ENCODE assay signal across 19 cellular contexts in the genomic region with DNA sequence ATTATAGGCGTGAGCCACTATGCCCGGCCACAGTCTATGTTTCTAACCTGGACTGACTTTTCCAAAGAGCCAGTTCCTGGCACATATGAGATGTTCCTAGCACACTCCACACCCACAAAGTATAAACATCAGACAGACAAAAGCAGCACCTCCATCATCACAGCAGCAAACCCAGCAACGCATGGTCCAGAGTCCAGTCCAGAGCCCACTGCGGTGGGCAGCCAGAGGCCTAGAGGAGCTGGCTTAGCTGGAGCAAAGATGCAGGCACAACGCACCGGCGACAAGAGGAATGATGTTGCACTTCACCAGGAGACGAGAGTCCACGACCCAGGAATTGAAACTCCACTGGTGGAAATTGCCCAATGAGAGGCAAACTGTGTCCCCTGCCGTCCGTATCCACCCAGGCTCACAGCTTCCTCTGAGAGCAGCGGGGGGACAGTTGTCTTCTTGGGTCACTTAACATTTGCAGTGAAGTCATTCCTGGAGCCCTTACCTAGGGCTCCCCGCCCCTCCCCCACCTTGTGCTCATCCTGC. TPM values are rescaled to one million over a fixed set of nuclear protein-coding genes. Genes with fewer than 3 reads are reported as not detected.
DNase-seq lines count a peak whose midpoint lies in the region; ATAC-seq and TF ChIP-seq lines count a peak whose summit lies in the region.
"Had no signal": no experiment of that assay in that cellular context is flagged by ENCODE, and none has a peak within 500 bp of the region (broad histone marks: within the 10 kb centered on the region; RNA-seq: fewer than 3 reads in every experiment).

No MANE protein-coding gene starts in this region.

- no peaks in the 10 kb centered on the region for H3K9me3 ChIP-seq in SJCRH30 (replicated peaks)
- H3K9me3 ChIP-seq in iPS-18a (ENCODE audit: control insufficient read depth, low read depth, low read length), result no peaks in the 10 kb centered on the region
- no peaks in the 10 kb centered on the region for H3K9me3 ChIP-seq in neuron (ENCODE audit: low read length)
- H3K9me3 ChIP-seq in aorta (ENCODE audit: control insufficient read depth, low read length), result no peaks in the 10 kb centered on the region
- H3K9me3 ChIP-seq: sigmoid colon had no signal

- H3K27ac ChIP-seq in GM23338 (ENCODE audit: low read depth), result 0 out of 2 replicates have a peak overlapping the region, but pooled peaks have one; percentile 84
- H3K27ac ChIP-seq in SJCRH30, result peak overlapping the region; percentile 93
- no peak overlapping the region for H3K27ac ChIP-seq in iPS-18a (ENCODE audit: low read length)
- H3K27ac ChIP-seq in aorta (ENCODE audit: low read depth in 1 of 2, low read length in 2 of 2), result no peak overlapping the region

- no peaks in the 10 kb centered on the region for H4K20me1 ChIP-seq in GM23338 (replicated peaks; ENCODE audit: insufficient read depth)

- peak overlapping the region; percentile 72 for H3K4me2 ChIP-seq in GM23338

- no peaks in the 10 kb centered on the region for H3K79me2 ChIP-seq in GM23338 (replicated peaks; ENCODE audit: insufficient read depth)

- no peaks in the 10 kb centered on the region; the same call in 2 of the 3 replicates for H3K9me3 Mint-ChIP-seq in GM23338
- peaks cover 1 to 2% of the 10 kb centered on the region in 2 donors for H3K9me3 Mint-ChIP-seq in stimulated activated naive CD8-positive, alpha-beta T cell treated with anti-CD3 and anti-CD28 coated beads, Interleukin-15, amount 100 ng/mL, for 72 hours
- H3K9me3 Mint-ChIP-seq: activated B cell treated with CpG ODN at 0.5 μM for 24 hours; naive thymus-derived CD8-positive, alpha-beta T cell had no signal

- WGBS in aorta, 2 donors, result 74 to 75% methylated on average over 13 of the region's 13 CpGs

- no peak overlapping the region; the same call in 1 of the 2 replicates for H3K4me3 ChIP-seq in GM23338
- peak overlapping the region; percentile 58 for H3K4me3 ChIP-seq in SJCRH30
- H3K4me3 ChIP-seq in iPS-18a (ENCODE audit: low read length), result no peak overlapping the region
- no peak overlapping the region for H3K4me3 ChIP-seq in neuron (ENCODE audit: low read length)
- no peak overlapping the region for H3K4me3 ChIP-seq in aorta (ENCODE audit: low read length in 2 of 2)
- H3K4me3 ChIP-seq: K562, sigmoid colon had no signal

- H3K4me1 Mint-ChIP-seq in GM23338, result peaks cover 25% of the 10 kb centered on the region
- H3K4me1 Mint-ChIP-seq in stimulated activated naive CD8-positive, alpha-beta T cell treated with anti-CD3 and anti-CD28 coated beads, Interleukin-15, amount 100 ng/mL, for 72 hours, result peaks cover 18% of the 10 kb centered on the region

- DNase-seq in GM23338 (ENCODE audit: low spot score), result no peak
- DNase-seq in SJCRH30, result no peak
- no peak for DNase-seq in AG08396 (ENCODE audit: low spot score)
- DNase-seq in stimulated activated naive CD8-positive, alpha-beta T cell treated with anti-CD3 and anti-CD28 coated beads, Interleukin-15, amount 100 ng/mL, for 72 hours, result no peak
- no peak for DNase-seq in aorta
- DNase-seq: activated B cell treated with CpG ODN at 0.5 μM for 24 hours; activated CD8-positive, alpha-beta memory T cell treated with anti-CD3 and anti-CD28 coated beads for 24 hours; dermis blood vessel endothelial cell; GOT3; naive thymus-derived CD8-positive, alpha-beta T cell; NCI-H1417; NCI-H226; sigmoid colon; stimulated activated CD4-positive, alpha-beta T cell treated with anti-CD3 and anti-CD28 coated beads, Interleukin-4, amount 100 ng/mL, for 4 hours had no signal

- peaks cover 24% of the 10 kb centered on the region for H3K27me3 Mint-ChIP-seq in GM23338 (ENCODE audit: insufficient read depth, low read depth, poor library complexity)
- H3K27me3 Mint-ChIP-seq in stimulated activated naive CD8-positive, alpha-beta T cell treated with anti-CD3 and anti-CD28 coated beads, Interleukin-15, amount 100 ng/mL, for 72 hours, result peaks cover 14% of the 10 kb centered on the region

- H3K27ac Mint-ChIP-seq in GM23338, result peak overlapping the region; percentile 51
- no peak overlapping the region for H3K27ac Mint-ChIP-seq in stimulated activated naive CD8-positive, alpha-beta T cell treated with anti-CD3 and anti-CD28 coated beads, Interleukin-15, amount 100 ng/mL, for 72 hours
- H3K27ac Mint-ChIP-seq: activated B cell treated with CpG ODN at 0.5 μM for 24 hours had no signal

- H3K27me3 ChIP-seq in GM23338 (ENCODE audit: insufficient read depth) (no peaks in the 10 kb centered on the region), SJCRH30 (no peaks in the 10 kb centered on the region), iPS-18a (ENCODE audit: control insufficient read depth, insufficient read depth, low read length) (no peaks in the 10 kb centered on the region), neuron (ENCODE audit: insufficient read depth, low read length) (peaks cover 11% of the 10 kb centered on the region), aorta (ENCODE audit: control insufficient read depth in 1 of 2, insufficient read depth in 2 of 2, low read length in 1 of 2) (no peaks in the 10 kb centered on the region)
- H3K27me3 ChIP-seq: sigmoid colon had no signal

- H3K36me3 ChIP-seq in GM23338 (ENCODE audit: insufficient read depth) (no peaks in the 10 kb centered on the region), SJCRH30 (no peaks in the 10 kb centered on the region), iPS-18a (ENCODE audit: control insufficient read depth, low read depth, low read length) (no peaks in the 10 kb centered on the region), neuron (ENCODE audit: insufficient read depth, low read length) (no peaks in the 10 kb centered on the region), aorta (ENCODE audit: control insufficient read depth in 1 of 2, insufficient read depth in 2 of 2, low read length in 1 of 2) (no peaks in the 10 kb centered on the region)
- H3K36me3 ChIP-seq: sigmoid colon had no signal

- no peaks in the 10 kb centered on the region for H3K9me2 ChIP-seq in GM23338 (ENCODE audit: insufficient read depth)

- intact Hi-C loops in aorta (cut with DNase I), result no loop called here

- peaks cover 5% of the 10 kb centered on the region; the same call in 1 of the 2 replicates for H3F3A ChIP-seq in GM23338 (replicated peaks; ENCODE audit: low read depth)

- H2AFZ ChIP-seq in GM23338 (peak overlapping the region; percentile 99), neuron (ENCODE audit: low read depth, low read length) (peak overlapping the region; percentile 13)

- peak overlapping the region; percentile 29 for H3K9ac ChIP-seq in iPS-18a (ENCODE audit: low read length)

- ATAC-seq in GM23338 (no peak; the same call in 2 of the 3 replicates), HG03196 (IDR thresholded peaks at IDR 0.05; ENCODE audit: unreplicated experiment) (no peak), aorta (ENCODE audit: low FRiP score) (no peak)
- no peak for ATAC-seq in stimulated activated naive CD8-positive, alpha-beta T cell treated with anti-CD3 and anti-CD28 coated beads, Interleukin-15, amount 100 ng/mL, for 72 hours
- ATAC-seq: esophagus mucosa; K562; naive thymus-derived CD8-positive, alpha-beta T cell had no signal

- TF ChIP-seq CTCF in GM23338 (conservative IDR thresholded peaks at IDR 0.05; ENCODE audit: low read depth in 2 of 2), result no peak

- no peaks in the 10 kb centered on the region for H3K36me3 Mint-ChIP-seq in GM23338 (ENCODE audit: low read depth)

- H3K4me1 ChIP-seq in GM23338 (ENCODE audit: insufficient read depth) (peaks cover 23% of the 10 kb centered on the region), SJCRH30 (peaks cover 7% of the 10 kb centered on the region), iPS-18a (ENCODE audit: control insufficient read depth, low read depth, low read length) (peaks cover 13% of the 10 kb centered on the region), neuron (ENCODE audit: insufficient read depth, low read length) (peaks cover 8% of the 10 kb centered on the region), aorta (ENCODE audit: control insufficient read depth in 1 of 2, insufficient read depth in 2 of 2, low read length in 2 of 2) (no peaks in the 10 kb centered on the region)

- H3K4me3 Mint-ChIP-seq in GM23338, result peak overlapping the region; percentile 42
- H3K4me3 Mint-ChIP-seq in stimulated activated naive CD8-positive, alpha-beta T cell treated with anti-CD3 and anti-CD28 coated beads, Interleukin-15, amount 100 ng/mL, for 72 hours, result no peak overlapping the region
- H3K4me3 Mint-ChIP-seq: activated B cell treated with CpG ODN at 0.5 μM for 24 hours; naive thymus-derived CD8-positive, alpha-beta T cell had no signal

TF ChIP-seq in GM23338, 12 proteins besides CTCF, POLR2A, EP300 and RAD21:
- TF ChIP-seq NANOG (IDR thresholded peaks at IDR 0.05; ENCODE audit: borderline replicate concordance), result no peak

RNA-seq across cellular contexts. Expression of a gene that starts 36.6 kb away (rescaled TPM):
- 18.6 and 19.9 TPM in 2 replicates for total RNA-seq in GM23338 (2014; rRNA removed; shearing (Covaris generic))
- polyA plus RNA-seq in GM23338 (2016; fragmentation: Nextera tagmentation; extraction: Ambion mirVana) (3.5 and 4.1 TPM in 2 replicates), aorta (10 to 100 TPM; 14.1 to 27.2 TPM)
- 15.4 and 18.6 TPM in 2 replicates for total RNA-seq in SJCRH30 (2014; rRNA removed; shearing (Covaris generic))
- 10 to 100 TPM; 25.8 to 31.8 TPM for total RNA-seq in aorta

RNA-seq across cellular contexts. Expression of a gene that starts 55.6 kb away (rescaled TPM):
- total RNA-seq in GM23338 (2014; rRNA removed; shearing (Covaris generic)), result 12.1 and 12.3 TPM in 2 replicates
- polyA plus RNA-seq in GM23338 (2016; fragmentation: Nextera tagmentation; extraction: Ambion mirVana) (5.9 and 6.8 TPM in 2 replicates), aorta (10 to 100 TPM; 13.4 to 28.5 TPM)
- total RNA-seq in SJCRH30 (2014; rRNA removed; shearing (Covaris generic)), result 0.59 and 0.96 TPM in 2 replicates
- total RNA-seq in aorta, result 10 to 100 TPM in 1 of 2 donors, 1 to 10 TPM in 1; 7.4 to 19.0 TPM

Comparison
In these comparisons a context has a peak if more than half of its experiments do, and no peak if none do; other contexts are left out.
1. H3K27ac ChIP-seq: peak in GM23338 (single experiment) and SJCRH30 (single experiment); none in iPS-18a (single experiment) and aorta (0 of 2).